ENCODE assay signal across 2 cellular contexts in genomic region chr10:4812952-4813351, GRCh38.
TF ChIP-seq lines count a peak whose summit lies in the region.

No MANE protein-coding gene starts in this region.

TF ChIP-seq in endothelial cell of umbilical vein, 7 proteins besides CTCF, POLR2A, EP300 and RAD21 (continued from another document):
- TF ChIP-seq FOS (IDR thresholded peaks at IDR 0.05; ENCODE audit: borderline replicate concordance, insufficient read depth, low read length), result no peak
- no peak for TF ChIP-seq EZH2 (IDR thresholded peaks at IDR 0.05; ENCODE audit: borderline replicate concordance, low read depth, low read length, severe bottlenecking)
- TF ChIP-seq POLR2AphosphoS5 (IDR thresholded peaks at IDR 0.05; ENCODE audit: insufficient read depth, low read depth, low read length), result no peak
- TF ChIP-seq JUN (IDR thresholded peaks at IDR 0.05; ENCODE audit: borderline replicate concordance, insufficient read depth, insufficient read length, low read depth), result no peak
- no peak for TF ChIP-seq GATA2 (IDR thresholded peaks at IDR 0.05; ENCODE audit: insufficient read depth, insufficient read length, low read depth, low read length)
TF ChIP-seq in endothelial cell of umbilical vein: peak in this region for 0.

TF ChIP-seq in GM23338, 12 proteins besides CTCF, POLR2A, EP300 and RAD21:
- TF ChIP-seq ETS1 (IDR thresholded peaks at IDR 0.05), result no peak
- no peak for TF ChIP-seq ZNF331 (CRISPR knock-in tag; IDR thresholded peaks at IDR 0.05; ENCODE audit: low read depth)
